In genomic region chr4:978957-979701, GRCh38 we compare ENCODE assay signal across 11 cellular contexts. TPM values are rescaled to one million over a fixed set of nuclear protein-coding genes. Genes with fewer than 3 reads are reported as not detected.
DNase-seq lines count a peak whose midpoint lies in the region; ATAC-seq and TF ChIP-seq lines count a peak whose summit lies in the region.
"Had no signal": no experiment of that assay in that cellular context is flagged by ENCODE, and none has a peak within 500 bp of the region (broad histone marks: within the 10 kb centered on the region; RNA-seq: fewer than 3 reads in every experiment).

No MANE protein-coding gene starts in this region.

- CTCF ChIA-PET in RWPE1 (lab: Yijun Ruan, JAX), result interaction anchor here (0.5 kb wide), 1 partner anchor 295 kb away, joined by 3 read pairs; no protein-coding TSS in a partner anchor

- peak overlapping the region; percentile 77 for H3K27ac ChIP-seq in RWPE1
- H3K27ac ChIP-seq: C4-2B, thyroid gland had no signal

- ATAC-seq in GM18867 (IDR thresholded peaks at IDR 0.05; ENCODE audit: unreplicated experiment), result no peak
- no peak for ATAC-seq in GM21390 (IDR thresholded peaks at IDR 0.05; ENCODE audit: unreplicated experiment)
- ATAC-seq: activated CD4-positive, CD25-positive, alpha-beta regulatory T cell treated with anti-CD3 and anti-CD28 coated beads, Interleukin-2, amount 50 U/mL, for 24 hours had no signal

- no peak for TF ChIP-seq CTCF in RWPE1 (conservative IDR thresholded peaks at IDR 0.05; ENCODE audit: low read depth)
- no peak for TF ChIP-seq CTCF in fibroblast of villous mesenchyme (IDR thresholded peaks at IDR 0.05; ENCODE audit: insufficient read depth, low read depth, low read length)

- H3K4me3 ChIP-seq in fibroblast of villous mesenchyme (ENCODE audit: low read depth, low read length), result no peak overlapping the region
- H3K4me3 ChIP-seq: MG63, thyroid gland had no signal

- DNase-seq in EL (peak; percentile 35), RWPE1 (ENCODE audit: low spot score) (no peak), fibroblast of villous mesenchyme (ENCODE audit: low read depth) (peak; percentile 85), NCI-H69 (lab: John Stamatoyannopoulos, UW) (no peak)
- DNase-seq: activated naive CD4-positive, alpha-beta T cell treated with anti-CD3 and anti-CD28 coated beads, Interleukin-2, amount 10 ng/mL, durations not matched to agents 7 days and 5 days; MG63; thyroid gland had no signal

- POLR2A ChIA-PET in RWPE1 (lab: Yijun Ruan, JAX; ENCODE audit: low non-redundant PET), result no interaction called here

RNA-seq across cellular contexts. Expression of gene DGKQ, which starts 5.8 kb away (rescaled TPM):
- total RNA-seq in fibroblast of villous mesenchyme, result 11.2 and 13.2 TPM in 2 replicates

RNA-seq across cellular contexts. Expression of gene IDUA, which starts 7.7 kb away (rescaled TPM):
- 10.4 and 19.3 TPM in 2 replicates for total RNA-seq in fibroblast of villous mesenchyme

RNA-seq across cellular contexts. Expression of gene SLC26A1, which starts 14.1 kb away (rescaled TPM):
- under 0.01 and 0.32 TPM in 2 replicates for total RNA-seq in fibroblast of villous mesenchyme

RNA-seq across cellular contexts. Expression of gene FGFRL1, which starts 32.3 kb away (rescaled TPM):
- 8.1 and 8.6 TPM in 2 replicates for total RNA-seq in fibroblast of villous mesenchyme

RNA-seq across cellular contexts. Expression of gene TMEM175, which starts 46.9 kb away (rescaled TPM):
- total RNA-seq in fibroblast of villous mesenchyme, result 8.2 and 10.3 TPM in 2 replicates

Comparison
In these comparisons a context has a peak if more than half of its experiments do, and no peak if none do; other contexts are left out.
1. DNase-seq: peak in EL (single experiment) and fibroblast of villous mesenchyme (single experiment); none in RWPE1 (single experiment) and NCI-H69 (single experiment).